8 cellular contexts compared by ENCODE assay signal in genomic region chr7:23298885-23299769, GRCh38.
DNase-seq lines count a peak whose midpoint lies in the region; ATAC-seq lines count a peak whose summit lies in the region.

Gene MALSU1, plus strand, starts transcription at chr7:23299339. Its CDS starts 14 bp downstream, at chr7:23299353.

- DNase-seq in NCI-H748 (lab: John Stamatoyannopoulos, UW; ENCODE audit: unreplicated experiment) (peak; percentile 97), dedifferentiated amniotic fluid mesenchymal stem cell (ENCODE audit: extremely low spot score) (peak; percentile 98), left kidney (ENCODE audit: low read depth, low spot score) (peak; percentile 99)
- peak; percentile 97 for DNase-seq in activated CD4-positive, alpha-beta T cell treated with anti-CD3 and anti-CD28 coated beads, Interleukin-2, amount 50 U/mL, for 1 hour
- peak; percentile 98 to 99 for DNase-seq in stimulated activated CD4-positive, alpha-beta T cell treated with anti-CD3 and anti-CD28 coated beads, Interleukin-2, amount 100 ng/mL, for 24 hours

- peaks cover 24 to 39% (median 33%) of the 10 kb centered on the region in 11 experiments for H3K36me3 ChIP-seq in BLaER1 treated with 17β-estradiol and CSF1 and Interleukin-3, amounts not matched to agents 10 nM and 100 nM

- H4K20me1 ChIP-seq in BLaER1 treated with 17β-estradiol and CSF1 and Interleukin-3, amounts not matched to agents 10 nM and 100 nM: peaks cover 0 to 19% (median 5%) of the 10 kb centered on the region in 11 experiments; a peak in 6 of 22 replicates

- ATAC-seq in GM19351 (IDR thresholded peaks at IDR 0.05; ENCODE audit: unreplicated experiment) (peak; percentile 99), HG03521 (IDR thresholded peaks at IDR 0.05; ENCODE audit: unreplicated experiment) (peak; percentile 98)

- H3K27ac ChIP-seq in BLaER1 treated with 17β-estradiol and CSF1 and Interleukin-3, amounts not matched to agents 10 nM and 100 nM: peak within 1 kb of the TSS; percentile 72 to 89 (median 82)

- no peaks in the 10 kb centered on the region for H3K27me3 ChIP-seq in BLaER1 treated with 17β-estradiol and CSF1 and Interleukin-3, amounts not matched to agents 10 nM and 100 nM

- 0 out of 22 replicates have a peak, but pooled peaks cover 0 to 3% (median 0%) of the 10 kb centered on the region in 11 experiments for H3K9me3 ChIP-seq in BLaER1 treated with 17β-estradiol and CSF1 and Interleukin-3, amounts not matched to agents 10 nM and 100 nM (replicated peaks in 1 of 11)

- H3K4me1 ChIP-seq in BLaER1 treated with 17β-estradiol and CSF1 and Interleukin-3, amounts not matched to agents 10 nM and 100 nM: peaks cover 14 to 30% (median 23%) of the 10 kb centered on the region in 10 experiments

- H3K9ac ChIP-seq in BLaER1 treated with 17β-estradiol and CSF1 and Interleukin-3, amounts not matched to agents 10 nM and 100 nM: peak within 1 kb of the TSS; percentile 82 to 94 (median 88)

- H3K4me3 ChIP-seq in BLaER1 treated with 17β-estradiol and CSF1 and Interleukin-3, amounts not matched to agents 10 nM and 100 nM: peak within 1 kb of the TSS; percentile 80 to 99 (median 91)

- peak within 1 kb of the TSS; percentile 82 to 95 (median 89) for H3K4me2 ChIP-seq in BLaER1 treated with 17β-estradiol and CSF1 and Interleukin-3, amounts not matched to agents 10 nM and 100 nM

Comparison
In these comparisons a context has a peak if more than half of its experiments do, and no peak if none do; other contexts are left out.
1. Peak in every context shown above with its lines: DNase-seq, ATAC-seq, H3K4me3 ChIP-seq and H3K27ac ChIP-seq.